In genomic region chr6:28880519-28880893, GRCh38 we compare ENCODE assay signal across 2 cellular contexts.
TF ChIP-seq lines count a peak whose summit lies in the region.

No MANE protein-coding gene starts in this region.

TF ChIP-seq in K562, 482 proteins besides CTCF, POLR2A, EP300 and RAD21 (continued from another document):
- TF ChIP-seq PRDM10 (IDR thresholded peaks at IDR 0.05; ENCODE audit: partially characterized antibody) (peak; percentile 39), ZNF695 (CRISPR knock-in tag; IDR thresholded peaks at IDR 0.05) (no peak), BRCA1 (IDR thresholded peaks at IDR 0.05) (no peak), BRCA1 (CRISPR knock-in tag; IDR thresholded peaks at IDR 0.05) (no peak), ZNF318 (IDR thresholded peaks at IDR 0.05; ENCODE audit: borderline replicate concordance in 1 of 2, low read depth in 1 of 2) (no peak), DMBX1 (CRISPR knock-in tag; IDR thresholded peaks at IDR 0.05; ENCODE audit: borderline replicate concordance) (no peak), HBP1 (CRISPR knock-in tag; IDR thresholded peaks at IDR 0.05) (no peak), RBM39 (optimal IDR thresholded peaks at IDR 0.05; ENCODE audit: low read depth, low read length) (no peak), MTA3 (IDR thresholded peaks at IDR 0.05; ENCODE audit: borderline replicate concordance) (no peak), SMAD2 (IDR thresholded peaks at IDR 0.05; ENCODE audit: low read depth, low read length) (no peak)

TF ChIP-seq in liver, 16 proteins besides CTCF, POLR2A, EP300 and RAD21 (continued from another document):
- TF ChIP-seq GABPA (IDR thresholded peaks at IDR 0.05 in 1 of 2, conservative IDR thresholded peaks at IDR 0.05 in 1 of 2) (no peak), HNF4G (IDR thresholded peaks at IDR 0.05) (no peak), NR2F2 (IDR thresholded peaks at IDR 0.05) (no peak), REST (IDR thresholded peaks at IDR 0.05) (no peak), HNF4A (conservative IDR thresholded peaks at IDR 0.05) (no peak), ATF3 (IDR thresholded peaks at IDR 0.05) (no peak), JUND (IDR thresholded peaks at IDR 0.05) (no peak), SP1 (IDR thresholded peaks at IDR 0.05) (no peak)
